ENCODE assay signal across 8 cellular contexts in genomic region chr2:201127570-201127969, GRCh38. TPM values are rescaled to one million over a fixed set of nuclear protein-coding genes. Genes with fewer than 3 reads are reported as not detected.
DNase-seq lines count a peak whose midpoint lies in the region; ATAC-seq and TF ChIP-seq lines count a peak whose summit lies in the region.

No MANE protein-coding gene starts in this region.

- H3K4me3 Mint-ChIP-seq in activated B cell treated with CpG ODN at 0.5 μM for 24 hours: peak overlapping the region; percentile 83

- H3K4me1 ChIP-seq in mucosa of stomach (ENCODE audit: control insufficient read depth, insufficient read depth, low read length) (peaks cover 75% of the 10 kb centered on the region), uterus (peaks cover 0 to 13% of the 10 kb centered on the region in 2 donors)

- no peaks in the 10 kb centered on the region for H3K36me3 ChIP-seq in mucosa of stomach (ENCODE audit: control insufficient read depth, insufficient read depth, low read length)
- no peaks in the 10 kb centered on the region for H3K36me3 ChIP-seq in uterus
- no peaks in the 10 kb centered on the region for H3K36me3 ChIP-seq in H7 (replicated peaks; ENCODE audit: control insufficient read depth, insufficient read depth, low read length)

- TF ChIP-seq CTCF in activated B cell treated with CpG ODN at 0.5 μM for 24 hours (IDR thresholded peaks at IDR 0.05) (no peak), dorsolateral prefrontal cortex (IDR thresholded peaks at IDR 0.05 in 54 of 56, conservative IDR thresholded peaks at IDR 0.05 in 2 of 56; ENCODE audit: low read depth in 1 of 56, partially characterized antibody in 56 of 56) (peak in 4 of 56 donors; percentile 10 to 25 (median 14)), uterus (IDR thresholded peaks at IDR 0.05) (no peak)

- H3K27me3 ChIP-seq in dorsolateral prefrontal cortex: no peaks in the 10 kb centered on the region
- H3K27me3 ChIP-seq in mucosa of stomach (ENCODE audit: control insufficient read depth, insufficient read depth, low read length): no peaks in the 10 kb centered on the region
- no peaks in the 10 kb centered on the region for H3K27me3 ChIP-seq in uterus
- H3K27me3 ChIP-seq in H7 (ENCODE audit: control insufficient read depth, insufficient read depth, low read length): no peaks in the 10 kb centered on the region

- no peak for DNase-seq in activated B cell treated with CpG ODN at 0.5 μM for 24 hours
- DNase-seq in dorsolateral prefrontal cortex: peak in 8 of 10 donors; percentile 35 to 71 (median 60)
- no peak for DNase-seq in uterus
- no peak for DNase-seq in H7

- peak overlapping the region; percentile 96 for H3K27ac Mint-ChIP-seq in activated B cell treated with CpG ODN at 0.5 μM for 24 hours

- H3K9me3 ChIP-seq in mucosa of stomach (ENCODE audit: control insufficient read depth, low read length) (no peaks in the 10 kb centered on the region), uterus (no peaks in the 10 kb centered on the region)

- peaks cover 45% of the 10 kb centered on the region for H3K36me3 Mint-ChIP-seq in activated B cell treated with CpG ODN at 0.5 μM for 24 hours (ENCODE audit: low read depth)

- POLR2A ChIA-PET in activated B cell treated with CpG ODN at 0.5 μM for 24 hours (lab: Charles Lee): interaction anchor here (1.0 to 1.4 kb wide), 3 partner anchors 27 to 264 kb away, joined by 5 to 8 read pairs (median 6); partner anchors contain the start of gene CLK1

- ATAC-seq in activated B cell treated with CpG ODN at 0.5 μM for 24 hours (ENCODE audit: low read depth): peak; percentile 18
- no peak for ATAC-seq in GM19455 (IDR thresholded peaks at IDR 0.05; ENCODE audit: unreplicated experiment)
- no peak for ATAC-seq in HG03565 (IDR thresholded peaks at IDR 0.05; ENCODE audit: unreplicated experiment)

- no peaks in the 10 kb centered on the region for H3K27me3 Mint-ChIP-seq in activated B cell treated with CpG ODN at 0.5 μM for 24 hours

- H3K9me3 Mint-ChIP-seq in activated B cell treated with CpG ODN at 0.5 μM for 24 hours: no peaks in the 10 kb centered on the region

- H3K27ac ChIP-seq in dorsolateral prefrontal cortex: peak overlapping the region; percentile 31 to 100 (median 89)
- H3K27ac ChIP-seq in uterus: peak overlapping the region; percentile 58 to 80

- TF ChIP-seq POLR2A in GM19193 (IDR thresholded peaks at IDR 0.05; ENCODE audit: extremely low read depth, insufficient read depth, insufficient read length) (peak; percentile 28), uterus (IDR thresholded peaks at IDR 0.05) (no peak)

- H3K4me3 ChIP-seq in dorsolateral prefrontal cortex: peak overlapping the region in 55 of 59 donors; percentile 0 to 57 (median 33)
- no peak overlapping the region for H3K4me3 ChIP-seq in mucosa of stomach (ENCODE audit: low read length)
- H3K4me3 ChIP-seq in uterus: no peak overlapping the region
- no peak overlapping the region for H3K4me3 ChIP-seq in H7 (ENCODE audit: insufficient read depth, low read depth, low read length)

- intact Hi-C loops in activated B cell treated with CpG ODN at 0.5 μM for 24 hours (cut with micrococcal nuclease): loop anchor here (1.0 to 2.0 kb wide), 3 partner anchors 8 to 57 kb away; partner anchors contain the start of gene HYCC2
- intact Hi-C loops in dorsolateral prefrontal cortex (cut with DNase I): loop anchor here in 1 of 2 donors (1.0 kb wide), 1 partner anchor 11 kb away; the partner anchor contains the start of gene CFLAR
- intact Hi-C loops in uterus (cut with DNase I; ENCODE audit: low total_unique reads): no loop called here

- CTCF ChIA-PET in activated B cell treated with CpG ODN at 0.5 μM for 24 hours (lab: Charles Lee): interaction anchor here (1.2 kb wide), 2 partner anchors 41 to 56 kb away, joined by 3 read pairs; partner anchors contain the start of gene CASP10

- H3K4me1 Mint-ChIP-seq in activated B cell treated with CpG ODN at 0.5 μM for 24 hours: peaks cover 92% of the 10 kb centered on the region

- peak overlapping the region; percentile 63 for H3K9ac ChIP-seq in mucosa of stomach (ENCODE audit: low read length)

RNA-seq across cellular contexts. Expression of gene CFLAR, which starts 11.6 kb away (rescaled TPM):
- total RNA-seq in activated B cell treated with CpG ODN at 0.5 μM for 24 hours: 274 and 320 TPM in 2 replicates
- total RNA-seq in dorsolateral prefrontal cortex: 100 to 1,000 TPM in 9 of 120 experiments, 10 to 100 TPM in 111; 33.1 to 117 (median 66.9) TPM
- 100 to 1,000 TPM; 176 to 217 (median 201) TPM for total RNA-seq in uterus
- total RNA-seq in H7 (2014; rRNA removed; shearing (Covaris generic)): 9.0 and 18.3 TPM in 2 replicates

RNA-seq across cellular contexts. Expression of gene CASP10, which starts 55.4 kb away (rescaled TPM):
- total RNA-seq in activated B cell treated with CpG ODN at 0.5 μM for 24 hours (9.5 and 13.8 TPM in 2 replicates), dorsolateral prefrontal cortex (1 to 10 TPM; 1.5 to 9.8 (median 4.2) TPM), uterus (10 to 100 TPM in 2 of 4 donors, 1 to 10 TPM in 2; 1.8 to 21.6 (median 11.7) TPM)
- total RNA-seq in H7 (2014; rRNA removed; shearing (Covaris generic)): 5.1 and 5.4 TPM in 2 replicates

RNA-seq across cellular contexts. Expression of gene NDUFB3, which starts 55.8 kb away (rescaled TPM):
- total RNA-seq in activated B cell treated with CpG ODN at 0.5 μM for 24 hours (85.4 and 94.2 TPM in 2 replicates), dorsolateral prefrontal cortex (100 to 1,000 TPM in 30 of 120 experiments, 10 to 100 TPM in 90; 41.9 to 129 (median 85.4) TPM), uterus (100 to 1,000 TPM in 1 of 4 donors, 10 to 100 TPM in 3; 31.2 to 129 (median 38.3) TPM)
- total RNA-seq in H7 (2014; rRNA removed; shearing (Covaris generic)): 45.7 and 56.7 TPM in 2 replicates

RNA-seq across cellular contexts. Expression of gene HYCC2, which starts 56.1 kb away (rescaled TPM):
- total RNA-seq in activated B cell treated with CpG ODN at 0.5 μM for 24 hours (32.0 and 39.6 TPM in 2 replicates), dorsolateral prefrontal cortex (100 to 1,000 TPM in 7 of 120 experiments, 10 to 100 TPM in 113; 40.5 to 110 (median 79.7) TPM), uterus (10 to 100 TPM in 2 of 4 donors, 1 to 10 TPM in 2; 2.8 to 36.3 (median 21.1) TPM)
- 5.7 and 6.8 TPM in 2 replicates for total RNA-seq in H7 (2014; rRNA removed; shearing (Covaris generic))

Comparison
In these comparisons a context has a peak if more than half of its experiments do, and no peak if none do; other contexts are left out.
1. DNase-seq: peak in dorsolateral prefrontal cortex (8 of 10); none in activated B cell treated with CpG ODN at 0.5 μM for 24 hours (single experiment), uterus (0 of 2) and H7 (single experiment).
2. H3K4me3 ChIP-seq: peak in dorsolateral prefrontal cortex (55 of 59); none in mucosa of stomach (single experiment), uterus (0 of 2) and H7 (single experiment).